In the genomic region with DNA sequence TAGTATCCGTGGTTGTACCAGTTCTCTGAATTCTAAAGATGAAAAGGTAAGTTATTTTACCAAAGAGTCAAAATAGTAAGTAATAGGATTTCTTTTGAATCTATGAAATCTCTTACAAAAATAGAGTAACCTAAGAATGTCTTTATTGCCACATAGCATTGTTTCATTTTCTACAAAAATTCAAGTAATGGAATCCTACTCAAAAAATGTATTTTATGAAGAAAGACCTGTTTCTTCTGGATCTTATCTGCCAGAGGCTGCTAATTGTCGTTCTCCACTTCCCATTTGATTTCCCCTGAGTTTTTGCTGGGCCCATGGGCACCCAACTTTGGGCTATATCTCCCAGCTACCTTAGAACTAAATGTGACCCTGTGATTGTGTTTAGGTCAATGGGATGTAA, we compare ENCODE assay signal across 23 cellular contexts. TPM values are rescaled to one million over a fixed set of nuclear protein-coding genes. Genes with fewer than 3 reads are reported as not detected.
DNase-seq lines count a peak whose midpoint lies in the region; ATAC-seq, FAIRE-seq and TF ChIP-seq lines count a peak whose summit lies in the region.
"Had no signal": no experiment of that assay in that cellular context is flagged by ENCODE, and none has a peak within 500 bp of the region (broad histone marks: within the 10 kb centered on the region; RNA-seq: fewer than 3 reads in every experiment).

No MANE protein-coding gene starts in this region.

- no peaks in the 10 kb centered on the region for H3K9me1 ChIP-seq in K562 (ENCODE audit: control insufficient read depth, insufficient read depth, low read length)

- no peak for TF ChIP-seq RAD21 in K562 (CRISPR knock-in tag; conservative IDR thresholded peaks at IDR 0.05 in 1 of 2, IDR thresholded peaks at IDR 0.05 in 1 of 2)

- peaks cover 15 to 16% of the 10 kb centered on the region in 2 experiments for H3K4me1 ChIP-seq in K562 (replicated peaks in 1 of 2; ENCODE audit: control insufficient read depth in 2 of 2, insufficient read depth in 2 of 2, low read length in 2 of 2)
- H3K4me1 ChIP-seq in psoas muscle: peaks cover 15% of the 10 kb centered on the region

- 0 out of 2 replicates have a peak overlapping the region, but pooled peaks have one; percentile 37 for H2AFZ ChIP-seq in K562 (ENCODE audit: low read depth, low read length)

- H3K36me3 ChIP-seq in K562 (ENCODE audit: control insufficient read depth, insufficient read depth, low read length) (no peaks in the 10 kb centered on the region; the same call in 2 of the 3 replicates), psoas muscle (ENCODE audit: insufficient read depth in 1 of 2, low read depth in 1 of 2) (no peaks in the 10 kb centered on the region)
- H3K36me3 ChIP-seq: BLaER1 had no signal

- peaks cover 9% of the 10 kb centered on the region for H3K36me3 Mint-ChIP-seq in CD4-positive, alpha-beta T cell (ENCODE audit: low read depth)
- no peaks in the 10 kb centered on the region for H3K36me3 Mint-ChIP-seq in naive thymus-derived CD8-positive, alpha-beta T cell
- H3K36me3 Mint-ChIP-seq: CD4-positive, CD25-positive, alpha-beta regulatory T cell had no signal

- H3K9me3 Mint-ChIP-seq in CD4-positive, alpha-beta T cell: no peaks in the 10 kb centered on the region
- no peaks in the 10 kb centered on the region for H3K9me3 Mint-ChIP-seq in naive thymus-derived CD8-positive, alpha-beta T cell
- H3K9me3 Mint-ChIP-seq: CD4-positive, CD25-positive, alpha-beta regulatory T cell; CD8-positive, alpha-beta memory T cell; GM23338 had no signal

- WGBS in K562 (ENCODE audit: insufficient coverage, low coverage, missing lambda C conversion rate): 31% methylated on average over 2 of the region's 2 CpGs
- 81 to 89% (median 85%) methylated on average over 2 of the region's 2 CpGs for WGBS in psoas muscle, 3 donors

- no peak for TF ChIP-seq POLR2A in K562 (conservative IDR thresholded peaks at IDR 0.05)

- FAIRE-seq in K562 (lab: Jason Lieb, UNC): no peak
- FAIRE-seq: A204.1, D721Med, GM12891, GM18507 had no signal

- H3K4me3 Mint-ChIP-seq in CD4-positive, alpha-beta T cell: peak overlapping the region; percentile 38
- H3K4me3 Mint-ChIP-seq in naive thymus-derived CD8-positive, alpha-beta T cell: no peak overlapping the region
- H3K4me3 Mint-ChIP-seq: B cell, GM23338, H9 had no signal

- H3K4me3 ChIP-seq in K562: no peak overlapping the region
- H3K4me3 ChIP-seq in psoas muscle: no peak overlapping the region
- H3K4me3 ChIP-seq: BLaER1, GM23338 had no signal

- H3K9ac ChIP-seq in K562 (ENCODE audit: insufficient read depth in 1 of 2, low read depth in 2 of 2, low read length in 2 of 2): no peak overlapping the region
- H3K9ac ChIP-seq: BLaER1 had no signal

- no peak overlapping the region for H3K27ac Mint-ChIP-seq in CD4-positive, alpha-beta T cell
- no peak overlapping the region for H3K27ac Mint-ChIP-seq in naive thymus-derived CD8-positive, alpha-beta T cell
- H3K27ac Mint-ChIP-seq: B cell; CD4-positive, CD25-positive, alpha-beta regulatory T cell; GM23338 had no signal

- intact Hi-C loops in CD4-positive, alpha-beta T cell (cut with DNase I, micrococcal nuclease): loop anchor here (5.0 kb wide), 4 partner anchors 299 to 994 kb away; partner anchors contain the start of genes LSM6 (in 1 of the 2) and SMAD1 (in 1 of the 2)
- intact Hi-C loops in K562 (cut with micrococcal nuclease) (no loop called here), psoas muscle (cut with DNase I) (loop anchor here in 1 of 2 donors (5.0 kb wide), 2 partner anchors 299 to 549 kb away; partner anchors contain the start of gene SMAD1)

- H3K79me2 ChIP-seq in K562 (ENCODE audit: control insufficient read depth, insufficient read depth, low read length): peaks cover 21% of the 10 kb centered on the region

- CTCF ChIA-PET in CD4-positive, alpha-beta T cell (lab: Charles Lee): no interaction called here
- CTCF ChIA-PET in K562 (lab: Yijun Ruan, JAX; ENCODE audit: low intra/inter-chr PET ratio): no interaction called here

- H3K9me3 ChIP-seq in CD4-positive, alpha-beta T cell (ENCODE audit: control insufficient read depth, low read length): no peaks in the 10 kb centered on the region
- H3K9me3 ChIP-seq in K562 (replicated peaks; ENCODE audit: control insufficient read depth, insufficient read depth, low read depth, low read length): no peaks in the 10 kb centered on the region; the same call in 1 of the 2 replicates
- no peaks in the 10 kb centered on the region for H3K9me3 ChIP-seq in psoas muscle
- H3K9me3 ChIP-seq: BLaER1 had no signal

- no peak overlapping the region for H3K4me2 ChIP-seq in K562 (ENCODE audit: insufficient read depth, low read length)
- H3K4me2 ChIP-seq: BLaER1, GM23338 had no signal

- H3K4me1 Mint-ChIP-seq in CD4-positive, alpha-beta T cell (ENCODE audit: low read depth): peaks cover 17% of the 10 kb centered on the region
- peaks cover 8 to 20% (median 12%) of the 10 kb centered on the region in 4 donors for H3K4me1 Mint-ChIP-seq in naive thymus-derived CD8-positive, alpha-beta T cell

- no peak for DNase-seq in CD4-positive, alpha-beta T cell
- DNase-seq in K562 (ENCODE audit: extremely low read depth in 1 of 4, low spot score in 3 of 4): no peak
- DNase-seq in psoas muscle: no peak
- no peak for DNase-seq in SHP77 (lab: John Stamatoyannopoulos, UW)
- no peak for DNase-seq in NCI-H1436 (lab: John Stamatoyannopoulos, UW)
- no peak for DNase-seq in naive thymus-derived CD8-positive, alpha-beta T cell
- DNase-seq: CD4-positive, CD25-positive, alpha-beta regulatory T cell; CD8-positive, alpha-beta memory T cell; DMS 273 treated with DMSO at 0.1 percent for 48 hours; DMS53; DMS79 treated with DMSO at 0.1 percent for 48 hours; GF-D8; H9 had no signal

- no peak overlapping the region for H3K27ac ChIP-seq in CD4-positive, alpha-beta T cell (ENCODE audit: low read depth, low read length)
- H3K27ac ChIP-seq in K562 (ENCODE audit: extremely low read depth, low read depth, low read length) (no peak overlapping the region; the same call in 2 of the 3 replicates), psoas muscle (peak overlapping the region; percentile 97)
- H3K27ac ChIP-seq: 22Rv1, BLaER1, C4-2B had no signal

- in situ Hi-C loops in K562 (cut with MboI): no loop called here

- H3K27me3 ChIP-seq in CD4-positive, alpha-beta T cell (ENCODE audit: control insufficient read depth, insufficient read depth, low read length): no peaks in the 10 kb centered on the region
- H3K27me3 ChIP-seq in K562 (ENCODE audit: control insufficient read depth in 2 of 2, insufficient read depth in 2 of 2, low read length in 2 of 2): no peaks in the 10 kb centered on the region
- H3K27me3 ChIP-seq in psoas muscle (ENCODE audit: insufficient read depth in 3 of 3, low read length in 2 of 3): no peaks in the 10 kb centered on the region
- H3K27me3 ChIP-seq: BLaER1 had no signal

- no peak for TF ChIP-seq EP300 in K562 (IDR thresholded peaks at IDR 0.05; ENCODE audit: low read length)

- no peaks in the 10 kb centered on the region for H4K20me1 ChIP-seq in K562 (replicated peaks; ENCODE audit: control insufficient read depth, insufficient read depth, low read length)

- ATAC-seq in CD4-positive, alpha-beta T cell (ENCODE audit: poor library complexity): no peak
- ATAC-seq in K562 (no peak), psoas muscle (no peak)
- no peak for ATAC-seq in naive thymus-derived CD8-positive, alpha-beta T cell
- ATAC-seq: GM23338, HCT116 had no signal

- POLR2A ChIA-PET in CD4-positive, alpha-beta T cell (lab: Charles Lee): no interaction called here
- POLR2A ChIA-PET in K562 (lab: Yijun Ruan, JAX): interaction anchor here (0.6 kb wide), 1 partner anchor 332 kb away, joined by 3 read pairs; no protein-coding TSS in a partner anchor
- POLR2A ChIA-PET in naive thymus-derived CD8-positive, alpha-beta T cell (lab: Charles Lee): no interaction called here

- TF ChIP-seq CTCF in CD4-positive, alpha-beta T cell (IDR thresholded peaks at IDR 0.05): no peak
- TF ChIP-seq CTCF in K562 (IDR thresholded peaks at IDR 0.05 in 2 of 3, conservative IDR thresholded peaks at IDR 0.05 in 1 of 3; ENCODE audit: insufficient read depth in 2 of 3, low read depth in 1 of 3, low read length in 3 of 3): no peak
- TF ChIP-seq CTCF in psoas muscle (IDR thresholded peaks at IDR 0.05): no peak

- BruUV-seq in K562 (replicated peaks; lab: Mats Ljungman, UMichigan): no TSS peak

- H3K27me3 Mint-ChIP-seq in CD4-positive, alpha-beta T cell: no peaks in the 10 kb centered on the region
- peaks cover 0 to 2% (median 0%) of the 10 kb centered on the region in 5 donors for H3K27me3 Mint-ChIP-seq in naive thymus-derived CD8-positive, alpha-beta T cell
- H3K27me3 Mint-ChIP-seq: B cell had no signal

TF ChIP-seq in K562, 482 proteins besides CTCF, POLR2A, EP300 and RAD21 (continues in another document):
- no peak for TF ChIP-seq ZNF589 (CRISPR knock-in tag; IDR thresholded peaks at IDR 0.05; ENCODE audit: low read depth)
- TF ChIP-seq RBM34 (IDR thresholded peaks at IDR 0.05; ENCODE audit: borderline replicate concordance, insufficient read depth, low read length): no peak

RNA-seq across cellular contexts. Expression of gene OTUD4, which starts 3.2 kb away (rescaled TPM):
- 10 to 100 TPM; 75.1 to 81.1 TPM for total RNA-seq in CD4-positive, alpha-beta T cell
- 40.1 and 136 TPM in 2 replicates for total RNA-seq in K562 (2011; cell fraction: chromatin; rRNA removed; ENCODE audit: low replicate concordance)
- total RNA-seq in K562 (2011; cell fraction: nucleolus; rRNA removed): 25.3 and 32.8 TPM in 2 replicates
- 54.3 and 78.7 TPM in 2 replicates for total RNA-seq in K562 (2011; cell fraction: nucleoplasm; rRNA removed)
- total RNA-seq in K562 (2014; rRNA removed) (9.1 and 12.0 TPM in 2 replicates), K562 (2014; rRNA removed; fragmentation: Illumina TruSeq; extraction: Trizol) (29.0 and 38.0 TPM in 2 replicates), K562 (2015; rRNA removed; fragmentation: Illumina TruSeq; extraction: Trizol) (21.7 and 25.8 TPM in 2 replicates), K562 (2021) (25.7 and 27.5 TPM in 2 replicates), psoas muscle (10 to 100 TPM; 51.6 to 88.0 (median 56.5) TPM)
- polyA plus RNA-seq in K562 (2011; rRNA removed) (20.4 and 24.8 TPM in 2 replicates), K562 (2014; fragmentation: Illumina TruSeq; extraction: Trizol) (21.2 and 26.3 TPM in 2 replicates), K562 (2014; fragmentation: Nextera tagmentation; extraction: Ambion mirVana) (1 to 10 TPM; 4.2 to 8.2 TPM), K562 (2014; rRNA removed) (13.4 and 15.0 TPM in 2 replicates), psoas muscle (10 to 100 TPM; 20.5 to 62.6 (median 22.7) TPM)
- polyA plus RNA-seq in K562 (2011; cell fraction: cytosol; rRNA removed): 8.4 and 12.1 TPM in 2 replicates
- 37.6 and 42.9 TPM in 2 replicates for polyA plus RNA-seq in K562 (2011; cell fraction: nucleus; rRNA removed)
- 9.9 and 13.5 TPM in 2 replicates for polyA plus RNA-seq in K562 (2012)
- polyA minus RNA-seq in K562 (2011; rRNA and poly(A)+ RNA removed): 44.4 and 50.5 TPM in 2 replicates
- 16.4 and 17.5 TPM in 2 replicates for polyA minus RNA-seq in K562 (2011; cell fraction: cytosol; rRNA and poly(A)+ RNA removed)
- 40.0 and 66.3 TPM in 2 replicates for polyA minus RNA-seq in K562 (2011; cell fraction: nucleus; rRNA and poly(A)+ RNA removed)
- 10 to 100 TPM; 56.7 to 61.8 TPM for total RNA-seq in naive thymus-derived CD8-positive, alpha-beta T cell
- 10 to 100 TPM; 14.7 to 17.9 (median 14.9) TPM for polyA plus RNA-seq in naive thymus-derived CD8-positive, alpha-beta T cell
